1 cellular context compared by ENCODE assay signal in genomic region chr3:155334897-155335883, GRCh38.
A peak's percentile ranks its signal among the peaks of the same experiment; 100 is the strongest.
TF ChIP-seq lines count a peak whose summit lies in the region.

No MANE protein-coding gene starts in this region.

TF ChIP-seq in K562, 482 proteins besides CTCF, POLR2A, EP300 and RAD21 (continued from another document and continues in another):
- TF ChIP-seq ARID3B (CRISPR knock-in tag; IDR thresholded peaks at IDR 0.05; ENCODE audit: borderline replicate concordance) (no peak), CEBPG (CRISPR knock-in tag; IDR thresholded peaks at IDR 0.05) (no peak), CEBPG (tag; conservative IDR thresholded peaks at IDR 0.05 in 1 of 2, IDR thresholded peaks at IDR 0.05 in 1 of 2) (no peak), PTTG1 (tag; IDR thresholded peaks at IDR 0.05; ENCODE audit: low read depth) (no peak), CSDE1 (IDR thresholded peaks at IDR 0.05) (no peak), L3MBTL2 (IDR thresholded peaks at IDR 0.05) (peak; percentile 89), CBX3 (IDR thresholded peaks at IDR 0.05; ENCODE audit: borderline replicate concordance in 1 of 2, low read length in 2 of 2) (peak in 1 of 2 experiments; percentile 66; a peak in 2 of 3 replicates), HDAC3 (IDR thresholded peaks at IDR 0.05; ENCODE audit: borderline replicate concordance, partially characterized antibody) (peak; percentile 44), RHOXF2B (CRISPR knock-in tag; conservative IDR thresholded peaks at IDR 0.05) (no peak), E2F3 (CRISPR knock-in tag; IDR thresholded peaks at IDR 0.05) (0 out of 2 replicates have a peak, but pooled peaks have one; percentile 48), MCM7 (IDR thresholded peaks at IDR 0.05) (no peak), ZNF41 (CRISPR knock-in tag; conservative IDR thresholded peaks at IDR 0.05) (no peak), ARNT (IDR thresholded peaks at IDR 0.05) (peak; percentile 37 to 75; a peak in 3 of 4 replicates), ZMIZ1 (IDR thresholded peaks at IDR 0.05; ENCODE audit: low read depth in 2 of 2, low read length in 2 of 2) (peak in 1 of 2 experiments; percentile 88; a peak in 2 of 4 replicates), USF2 (CRISPR knock-in tag; IDR thresholded peaks at IDR 0.05) (no peak), ELF1 (tag; IDR thresholded peaks at IDR 0.05) (no peak), ZNF3 (CRISPR knock-in tag; IDR thresholded peaks at IDR 0.05) (no peak), CBFA2T2 (conservative IDR thresholded peaks at IDR 0.05) (peak; percentile 88), HDAC6 (IDR thresholded peaks at IDR 0.05; ENCODE audit: low read depth, low read length) (no peak), E2F5 (CRISPR knock-in tag; IDR thresholded peaks at IDR 0.05) (no peak), JUN (IDR thresholded peaks at IDR 0.05; ENCODE audit: borderline replicate concordance, low read depth, low read length) (peak; percentile 55; the same call in 1 of the 2 replicates), JUN (CRISPR knock-in tag; IDR thresholded peaks at IDR 0.05; ENCODE audit: borderline replicate concordance) (no peak), HNRNPUL1 (IDR thresholded peaks at IDR 0.05; ENCODE audit: low read length) (no peak), LCOR (CRISPR knock-in tag; IDR thresholded peaks at IDR 0.05) (0 out of 2 replicates have a peak, but pooled peaks have one; percentile 20), BMI1 (IDR thresholded peaks at IDR 0.05; ENCODE audit: low read length) (no peak), IFI16 (CRISPR knock-in tag; IDR thresholded peaks at IDR 0.05) (no peak), SIRT6 (IDR thresholded peaks at IDR 0.05; ENCODE audit: low read depth, low read length) (no peak), NR0B1 (IDR thresholded peaks at IDR 0.05; ENCODE audit: partially characterized antibody) (no peak), SMAD3 (CRISPR knock-in tag; conservative IDR thresholded peaks at IDR 0.05) (0 out of 2 replicates have a peak, but pooled peaks have one; percentile 20), ARHGAP35 (IDR thresholded peaks at IDR 0.05; ENCODE audit: partially characterized antibody) (no peak), TFE3 (CRISPR knock-in tag; IDR thresholded peaks at IDR 0.05) (no peak), ZNF436 (CRISPR knock-in tag; IDR thresholded peaks at IDR 0.05) (no peak), CBX5 (IDR thresholded peaks at IDR 0.05; ENCODE audit: borderline replicate concordance, low read depth) (no peak), NFYB (IDR thresholded peaks at IDR 0.05; ENCODE audit: extremely low read depth, insufficient read length) (no peak), JUND (IDR thresholded peaks at IDR 0.05; ENCODE audit: borderline replicate concordance, low read depth, low read length) (peak; percentile 53), JUND (tag; IDR thresholded peaks at IDR 0.05; ENCODE audit: borderline replicate concordance, low read depth, low read length) (peak; percentile 62; the same call in 2 of the 3 replicates), MAX (CRISPR knock-in tag; IDR thresholded peaks at IDR 0.05) (peak; percentile 93), PHTF2 (CRISPR knock-in tag; IDR thresholded peaks at IDR 0.05) (no peak), ZNF140 (CRISPR knock-in tag; IDR thresholded peaks at IDR 0.05) (no peak), KDM5B (IDR thresholded peaks at IDR 0.05; ENCODE audit: insufficient replicate concordance, low read depth, low read length) (no peak), HNRNPL (IDR thresholded peaks at IDR 0.05; ENCODE audit: low read depth, low read length) (no peak), MTA1 (IDR thresholded peaks at IDR 0.05; ENCODE audit: borderline replicate concordance) (no peak), MAFK (IDR thresholded peaks at IDR 0.05; ENCODE audit: low read length) (peak; percentile 34; the same call in 1 of the 2 replicates), HDAC1 (IDR thresholded peaks at IDR 0.05) (peak in 1 of 2 experiments; percentile 80; a peak in 3 of 4 replicates), CREM (IDR thresholded peaks at IDR 0.05; ENCODE audit: low read depth) (peak; percentile 74), SMAD2 (IDR thresholded peaks at IDR 0.05; ENCODE audit: low read depth, low read length) (no peak), MAFG (tag; conservative IDR thresholded peaks at IDR 0.05) (peak; percentile 65), ELF2 (CRISPR knock-in tag; IDR thresholded peaks at IDR 0.05) (no peak), KAT8 (IDR thresholded peaks at IDR 0.05; ENCODE audit: low read depth) (no peak), THAP12 (CRISPR knock-in tag; IDR thresholded peaks at IDR 0.05) (no peak), REST (CRISPR knock-in tag; IDR thresholded peaks at IDR 0.05; ENCODE audit: low read depth) (no peak), MTA2 (IDR thresholded peaks at IDR 0.05; ENCODE audit: low read depth) (peak; percentile 78), ZNF282 (CRISPR knock-in tag; IDR thresholded peaks at IDR 0.05) (no peak), ATF1 (CRISPR knock-in tag; IDR thresholded peaks at IDR 0.05) (no peak), ATF1 (tag; IDR thresholded peaks at IDR 0.05) (0 out of 2 replicates have a peak, but pooled peaks have one; percentile 9), HNRNPK (IDR thresholded peaks at IDR 0.05; ENCODE audit: low read depth, low read length, poor library complexity, severe bottlenecking) (no peak), NR1H2 (CRISPR knock-in tag; IDR thresholded peaks at IDR 0.05) (no peak), NFRKB (IDR thresholded peaks at IDR 0.05; ENCODE audit: low read depth) (peak; percentile 53)
